22 cellular contexts compared by ENCODE assay signal in the genomic region with DNA sequence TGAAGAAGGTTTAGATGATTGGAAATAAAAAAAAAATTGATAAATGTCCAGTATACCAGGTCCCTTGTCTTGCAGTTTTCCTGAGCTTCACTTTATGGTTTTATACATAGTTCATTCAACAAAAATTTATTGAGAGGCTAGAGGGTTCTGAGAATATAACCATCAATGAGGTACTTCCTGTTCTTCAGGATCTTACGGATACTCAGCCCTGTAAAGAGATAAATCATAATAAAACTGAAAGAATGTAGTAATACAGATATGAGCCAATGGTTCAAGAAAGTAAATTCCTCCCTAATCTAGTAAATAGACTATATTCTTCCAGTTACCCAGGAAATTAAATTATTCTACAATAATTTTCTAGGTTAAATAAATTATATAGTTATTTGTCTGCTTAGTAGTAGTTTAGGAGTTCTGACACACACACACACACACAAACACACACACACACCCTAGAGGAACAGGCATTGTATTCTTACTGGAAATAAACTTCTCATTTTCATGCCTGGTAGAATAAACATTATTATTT.
"Had no signal": no experiment of that assay in that cellular context is flagged by ENCODE, and none has a peak within 500 bp of the region (broad histone marks: within the 10 kb centered on the region; RNA-seq: fewer than 3 reads in every experiment).

No MANE protein-coding gene starts in this region.

- H3K9me3 Mint-ChIP-seq: activated naive CD4-positive, alpha-beta T cell treated with anti-CD3 and anti-CD28 coated beads, Interleukin-2, amount 50 U/mL, for 24 hours; effector memory CD8-positive, alpha-beta T cell; immature natural killer cell; nephron had no signal

- H3K36me3 Mint-ChIP-seq: activated naive CD4-positive, alpha-beta T cell treated with anti-CD3 and anti-CD28 coated beads, Interleukin-2, amount 50 U/mL, for 24 hours; immature natural killer cell had no signal

- H3K4me3 ChIP-seq: adrenal gland, colonic mucosa, dorsolateral prefrontal cortex, hepatocyte, left lung, pancreas, psoas muscle, right atrium auricular region, spleen, tibial artery had no signal

- H3K4me3 Mint-ChIP-seq: activated naive CD4-positive, alpha-beta T cell treated with anti-CD3 and anti-CD28 coated beads, Interleukin-2, amount 50 U/mL, for 24 hours; activated T-helper 1 cell treated with anti-CD3 and anti-CD28 coated beads, Interleukin-12 subunit alpha, Interleukin-12 subunit beta, Interleukin-2, Interleukin-4 antibody, amounts not matched to agents 30 ng/mL and 10 ng/mL and 1 ng/mL, durations not matched to agents 14 hours and 24 hours and 36 hours; effector memory CD8-positive, alpha-beta T cell; immature natural killer cell; nephron had no signal

- H3K27me3 Mint-ChIP-seq: activated naive CD4-positive, alpha-beta T cell treated with anti-CD3 and anti-CD28 coated beads, Interleukin-2, amount 50 U/mL, for 24 hours; effector memory CD8-positive, alpha-beta T cell had no signal

- H3K27me3 ChIP-seq: adrenal gland, colonic mucosa, dorsolateral prefrontal cortex, hepatocyte, left lung, pancreas, right atrium auricular region, spleen, tibial artery had no signal

- H3K4me1 Mint-ChIP-seq: immature natural killer cell, nephron had no signal

- H3K27ac Mint-ChIP-seq: activated naive CD4-positive, alpha-beta T cell treated with anti-CD3 and anti-CD28 coated beads, Interleukin-2, amount 50 U/mL, for 24 hours; activated T-helper 1 cell treated with anti-CD3 and anti-CD28 coated beads, Interleukin-12 subunit alpha, Interleukin-12 subunit beta, Interleukin-2, Interleukin-4 antibody, amounts not matched to agents 30 ng/mL and 10 ng/mL and 1 ng/mL, durations not matched to agents 14 hours and 24 hours and 36 hours; effector memory CD8-positive, alpha-beta T cell; immature natural killer cell; nephron had no signal

- H3K9me3 ChIP-seq: adrenal gland, colonic mucosa, left lung, pancreas, psoas muscle, right atrium auricular region, spleen, tibial artery had no signal

- DNase-seq: activated gamma-delta T cell treated with Interleukin-2 at 50 U/mL for 16 hours; adrenal gland; central memory CD4-positive, alpha-beta T cell; colonic mucosa; dorsolateral prefrontal cortex; effector memory CD8-positive, alpha-beta T cell; foreskin melanocyte; immature natural killer cell; left lung; pancreas; psoas muscle; spleen; stimulated activated CD4-positive, alpha-beta T cell treated with anti-CD3 and anti-CD28 coated beads, Interleukin-4, amount 100 ng/mL, for 1 hour; stimulated activated naive CD4-positive, alpha-beta T cell treated with Interleukin-2 at 50 U/mL for 16 hours; substantia nigra; tibial artery had no signal

- H3K4me1 ChIP-seq: adrenal gland, colonic mucosa, left lung, psoas muscle, right atrium auricular region, tibial artery had no signal

- ATAC-seq: effector memory CD8-positive, alpha-beta T cell; esophagus mucosa; left lung; pancreas; psoas muscle had no signal

- H3K36me3 ChIP-seq: adrenal gland, colonic mucosa, left lung, pancreas, right atrium auricular region, spleen, tibial artery had no signal

- H3K27ac ChIP-seq: adrenal gland, colonic mucosa, dorsolateral prefrontal cortex, hepatocyte, left lung, pancreas, psoas muscle, right atrium auricular region, tibial artery had no signal
